20 cellular contexts compared by ENCODE assay signal in genomic region chr10:53006663-53007610, GRCh38.
A peak's percentile ranks its signal among the peaks of the same experiment; 100 is the strongest.
DNase-seq lines count a peak whose midpoint lies in the region; ATAC-seq, FAIRE-seq and TF ChIP-seq lines count a peak whose summit lies in the region.
"Had no signal": no experiment of that assay in that cellular context is flagged by ENCODE, and none has a peak within 500 bp of the region (broad histone marks: within the 10 kb centered on the region; RNA-seq: fewer than 3 reads in every experiment).

No MANE protein-coding gene starts in this region.

- no peaks in the 10 kb centered on the region for H3K9me1 ChIP-seq in endothelial cell of umbilical vein (replicated peaks; ENCODE audit: control insufficient read depth, extremely low read depth, insufficient read depth, low read length)

- no peak for FAIRE-seq in endothelial cell of umbilical vein (lab: Jason Lieb, UNC)
- FAIRE-seq: G401.6 had no signal

- intact Hi-C loops in endothelial cell of umbilical vein (cut with micrococcal nuclease), result no loop called here

- H2AFZ ChIP-seq in endothelial cell of umbilical vein (ENCODE audit: low read depth, low read length) (no peak overlapping the region), smooth muscle cell (ENCODE audit: low read depth) (peak overlapping the region; percentile 55)

- POLR2A ChIA-PET in endothelial cell of umbilical vein (lab: Charles Lee), result no interaction called here

- H3K79me2 ChIP-seq in endothelial cell of umbilical vein (ENCODE audit: control insufficient read depth, insufficient read depth, low read length), result no peaks in the 10 kb centered on the region
- H3K79me2 ChIP-seq in smooth muscle cell (ENCODE audit: low read depth), result no peaks in the 10 kb centered on the region

- no peaks in the 10 kb centered on the region for H3K27me3 Mint-ChIP-seq in nephron (ENCODE audit: low read depth)

- BruUV-seq in endothelial cell of umbilical vein (replicated peaks; lab: Mats Ljungman, UMichigan), result no TSS peak

- no peaks in the 10 kb centered on the region for H3K9me3 Mint-ChIP-seq in nephron
- H3K9me3 Mint-ChIP-seq: GM23338, HFFc6 had no signal

- no peak for ATAC-seq in GM19351 (IDR thresholded peaks at IDR 0.05; ENCODE audit: unreplicated experiment)
- ATAC-seq: GM23338, Right ventricle myocardium inferior had no signal

- TF ChIP-seq CTCF in endothelial cell of umbilical vein (IDR thresholded peaks at IDR 0.05; ENCODE audit: extremely low read depth in 1 of 2, insufficient read depth in 1 of 2, low read depth in 1 of 2, low read length in 2 of 2) (no peak), nephron (IDR thresholded peaks at IDR 0.05; ENCODE audit: unreplicated experiment in 3 of 3) (no peak), smooth muscle cell (IDR thresholded peaks at IDR 0.05; ENCODE audit: borderline replicate concordance, insufficient read depth, poor library complexity, severe bottlenecking) (no peak)

- H3K36me3 Mint-ChIP-seq in nephron (ENCODE audit: low read depth), result peaks cover 5% of the 10 kb centered on the region

- DNase-seq in LoVo (ENCODE audit: low spot score) (peak; percentile 21), endothelial cell of umbilical vein (ENCODE audit: low read depth, low spot score) (peak; percentile 28), smooth muscle cell (lab: John Stamatoyannopoulos, UW; ENCODE audit: unreplicated experiment) (no peak), C1 segment of cervical spinal cord (lab: John Stamatoyannopoulos, UW) (no peak), H7 (no peak)
- DNase-seq: DMS79 treated with DMSO at 0.1 percent for 48 hours; HFFc6; Kasumi-1; NCI-H2029 treated with DMSO at 0.1 percent for 48 hours; NCI-H2227 treated with DMSO at 0.1 percent for 48 hours; NCI-H526 treated with DMSO at 0.1 percent for 48 hours; NK-92 treated with Interleukin-12 subunit alpha and Interleukin-12 subunit beta, amount 100 ng/mL, for 24 hours; SK-N-SH; T-helper 1 cell had no signal

- H3K4me3 ChIP-seq in endothelial cell of umbilical vein (replicated peaks in 1 of 3; ENCODE audit: insufficient read depth in 1 of 3, low read depth in 1 of 3, low read length in 3 of 3) (no peak overlapping the region), smooth muscle cell (no peak overlapping the region), H7 (ENCODE audit: insufficient read depth, low read depth, low read length) (no peak overlapping the region)
- H3K4me3 ChIP-seq: BLaER1 treated with 17β-estradiol and CSF1 and Interleukin-3, amounts not matched to agents 10 nM and 100 nM; GM23338 had no signal

- TF ChIP-seq POLR2A in endothelial cell of umbilical vein (IDR thresholded peaks at IDR 0.05; ENCODE audit: low read depth, low read length), result no peak

- no peak overlapping the region for H3K9ac ChIP-seq in endothelial cell of umbilical vein (replicated peaks; ENCODE audit: extremely low read depth, insufficient read depth, low read length)
- no peak overlapping the region for H3K9ac ChIP-seq in smooth muscle cell (ENCODE audit: low read depth)
- H3K9ac ChIP-seq: BLaER1 treated with 17β-estradiol and CSF1 and Interleukin-3, amounts not matched to agents 10 nM and 100 nM; SK-N-SH had no signal

- no peak overlapping the region for H3K4me3 Mint-ChIP-seq in nephron
- H3K4me3 Mint-ChIP-seq: GM23338, HFFc6 had no signal

- dilution Hi-C loops in endothelial cell of umbilical vein (cut with MboI; ENCODE audit: extremely low pct_ligation_motif_present, low sequenced_read_pairs), result no loop called here

- no peaks in the 10 kb centered on the region for H3K4me1 ChIP-seq in endothelial cell of umbilical vein (ENCODE audit: control insufficient read depth, extremely low read depth, insufficient read depth, low read length)
- no peaks in the 10 kb centered on the region for H3K4me1 ChIP-seq in smooth muscle cell (ENCODE audit: low read depth)

- H3K27me3 ChIP-seq in endothelial cell of umbilical vein (ENCODE audit: control insufficient read depth in 2 of 2, insufficient read depth in 2 of 2, low read length in 2 of 2), result no peaks in the 10 kb centered on the region
- no peaks in the 10 kb centered on the region for H3K27me3 ChIP-seq in smooth muscle cell (ENCODE audit: low read depth)
- H3K27me3 ChIP-seq in H7 (ENCODE audit: control insufficient read depth, insufficient read depth, low read length), result no peaks in the 10 kb centered on the region
- H3K27me3 ChIP-seq: BLaER1 treated with 17β-estradiol and CSF1 and Interleukin-3, amounts not matched to agents 10 nM and 100 nM had no signal

- H3K27ac ChIP-seq in endothelial cell of umbilical vein (ENCODE audit: insufficient read depth, low read depth, low read length), result no peak overlapping the region
- no peak overlapping the region for H3K27ac ChIP-seq in smooth muscle cell (ENCODE audit: low read depth)
- H3K27ac ChIP-seq: BLaER1 treated with 17β-estradiol and CSF1 and Interleukin-3, amounts not matched to agents 10 nM and 100 nM had no signal

- peak overlapping the region; percentile 69 to 89 (median 83) for H3K27ac Mint-ChIP-seq in nephron
- H3K27ac Mint-ChIP-seq: GM23338, HFFc6 had no signal

- H3K9me3 ChIP-seq in endothelial cell of umbilical vein (replicated peaks; ENCODE audit: control insufficient read depth, insufficient read depth, low read length), result no peaks in the 10 kb centered on the region
- H3K9me3 ChIP-seq in smooth muscle cell (replicated peaks; ENCODE audit: low read depth), result no peaks in the 10 kb centered on the region
- H3K9me3 ChIP-seq: SK-N-SH had no signal

- H3K36me3 ChIP-seq in endothelial cell of umbilical vein (ENCODE audit: control insufficient read depth in 2 of 2, extremely low read depth in 1 of 2, insufficient read depth in 2 of 2, low read length in 2 of 2), result no peaks in the 10 kb centered on the region
- H3K36me3 ChIP-seq in smooth muscle cell (ENCODE audit: low read depth), result no peaks in the 10 kb centered on the region
- no peaks in the 10 kb centered on the region for H3K36me3 ChIP-seq in H7 (replicated peaks; ENCODE audit: control insufficient read depth, insufficient read depth, low read length)
- H3K36me3 ChIP-seq: BLaER1 treated with 17β-estradiol and CSF1 and Interleukin-3, amounts not matched to agents 10 nM and 100 nM had no signal

- no peak overlapping the region for H3K4me2 ChIP-seq in endothelial cell of umbilical vein (ENCODE audit: insufficient read depth, low read length)
- no peak overlapping the region for H3K4me2 ChIP-seq in smooth muscle cell
- H3K4me2 ChIP-seq: GM23338, SK-N-SH had no signal

- WGBS in smooth muscle cell (ENCODE audit: low lambda C conversion rate), result 88% methylated on average over 1 of the region's 1 CpG

- peaks cover 27% of the 10 kb centered on the region for H3K4me1 Mint-ChIP-seq in nephron

- H4K20me1 ChIP-seq in endothelial cell of umbilical vein (replicated peaks; ENCODE audit: control insufficient read depth, extremely low read depth, insufficient read depth, low read length), result no peaks in the 10 kb centered on the region
- no peaks in the 10 kb centered on the region for H4K20me1 ChIP-seq in smooth muscle cell (ENCODE audit: low read depth)
- H4K20me1 ChIP-seq: BLaER1 treated with 17β-estradiol and CSF1 and Interleukin-3, amounts not matched to agents 10 nM and 100 nM had no signal

- no peaks in the 10 kb centered on the region for H3F3A ChIP-seq in smooth muscle cell (ENCODE audit: low read depth)

- CTCF ChIA-PET in endothelial cell of umbilical vein (lab: Charles Lee), result interaction anchor here (1.0 to 1.2 kb wide), 3 partner anchors 8 to 19 kb away, joined by 3 read pairs; no protein-coding TSS in a partner anchor

TF ChIP-seq in endothelial cell of umbilical vein, 7 proteins besides CTCF, POLR2A, EP300 and RAD21:
- TF ChIP-seq POLR2AphosphoS5 (IDR thresholded peaks at IDR 0.05; ENCODE audit: insufficient read depth, low read depth, low read length) (no peak), MYC (IDR thresholded peaks at IDR 0.05; ENCODE audit: low read depth, low read length) (no peak), FOS (IDR thresholded peaks at IDR 0.05; ENCODE audit: borderline replicate concordance, insufficient read depth, low read length) (no peak), GATA2 (IDR thresholded peaks at IDR 0.05; ENCODE audit: insufficient read depth, insufficient read length, low read depth, low read length) (no peak), MAX (IDR thresholded peaks at IDR 0.05; ENCODE audit: insufficient read depth, insufficient read length) (no peak), JUN (IDR thresholded peaks at IDR 0.05; ENCODE audit: borderline replicate concordance, insufficient read depth, insufficient read length, low read depth) (no peak), EZH2 (IDR thresholded peaks at IDR 0.05; ENCODE audit: borderline replicate concordance, low read depth, low read length, severe bottlenecking) (no peak)

Comparison
In these comparisons a context has a peak if more than half of its experiments do, and no peak if none do; other contexts are left out.
1. DNase-seq: peak in LoVo (single experiment) and endothelial cell of umbilical vein (single experiment); none in smooth muscle cell (single experiment), C1 segment of cervical spinal cord (0 of 14) and H7 (single experiment).